In genomic region chr15:76195506-76196285, GRCh38 we compare ENCODE assay signal across 1 cellular context.
TF ChIP-seq lines count a peak whose summit lies in the region.

No MANE protein-coding gene starts in this region.

TF ChIP-seq in HCT116, 20 proteins besides CTCF, POLR2A, EP300 and RAD21 (continued from another document):
- TF ChIP-seq MAX (IDR thresholded peaks at IDR 0.05) (no peak), CEBPB (IDR thresholded peaks at IDR 0.05; ENCODE audit: low read depth) (no peak), ATF3 (IDR thresholded peaks at IDR 0.05) (no peak), JUND (IDR thresholded peaks at IDR 0.05) (no peak), ZNF274 (IDR thresholded peaks at IDR 0.05; ENCODE audit: low read depth, low read length) (no peak), ZBTB33 (IDR thresholded peaks at IDR 0.05; ENCODE audit: extremely low read depth, insufficient replicate concordance, low read length) (no peak), EGR1 (IDR thresholded peaks at IDR 0.05; ENCODE audit: low read depth) (no peak)
